ENCODE assay signal across 21 cellular contexts in the genomic region with DNA sequence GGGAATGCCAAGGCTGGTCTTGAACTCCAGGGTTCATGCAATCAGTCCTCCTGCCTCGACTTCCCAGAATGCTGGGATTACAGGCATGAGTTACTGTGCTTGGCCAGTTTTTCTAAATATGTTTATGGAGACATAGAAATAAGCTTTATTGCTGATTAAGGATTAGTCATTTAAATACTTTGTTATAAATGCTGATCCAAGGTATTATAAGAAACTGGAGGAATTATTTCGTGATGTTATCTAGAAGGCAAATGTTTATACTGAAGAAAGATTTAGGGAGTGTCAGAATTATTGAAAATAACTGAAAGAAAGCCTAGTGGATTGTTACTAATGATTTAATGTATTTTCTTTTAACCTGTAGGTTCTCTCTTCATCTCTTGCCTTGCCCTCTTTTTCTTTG. TPM values are rescaled to one million over a fixed set of nuclear protein-coding genes. Genes with fewer than 3 reads are reported as not detected.
DNase-seq lines count a peak whose midpoint lies in the region; ATAC-seq, FAIRE-seq and TF ChIP-seq lines count a peak whose summit lies in the region.
"Had no signal": no experiment of that assay in that cellular context is flagged by ENCODE, and none has a peak within 500 bp of the region (broad histone marks: within the 10 kb centered on the region; RNA-seq: fewer than 3 reads in every experiment).

No MANE protein-coding gene starts in this region.

- H4K20me1 ChIP-seq in HepG2 (ENCODE audit: insufficient read depth, low read length): no peaks in the 10 kb centered on the region; the same call in 1 of the 2 replicates
- H4K20me1 ChIP-seq in SK-N-SH (ENCODE audit: insufficient read depth): peaks cover 6% of the 10 kb centered on the region; the same call in 1 of the 2 replicates

- H3K27me3 ChIP-seq in HepG2 (ENCODE audit: control insufficient read depth in 1 of 2, insufficient read depth in 2 of 2, low read length in 2 of 2): no peaks in the 10 kb centered on the region
- no peaks in the 10 kb centered on the region for H3K27me3 ChIP-seq in right lobe of liver
- no peaks in the 10 kb centered on the region for H3K27me3 ChIP-seq in SK-N-SH (ENCODE audit: insufficient read depth)
- no peaks in the 10 kb centered on the region for H3K27me3 ChIP-seq in mesenchymal stem cell (ENCODE audit: control insufficient read depth in 1 of 2, insufficient read depth in 1 of 2, low read length in 2 of 2)
- H3K27me3 ChIP-seq in stomach: no peaks in the 10 kb centered on the region
- H3K27me3 ChIP-seq: Peyer's patch had no signal

- POLR2A ChIA-PET in HepG2 (lab: Yijun Ruan, JAX) (no interaction called here), SK-N-SH (lab: Yijun Ruan, JAX) (no interaction called here)

- intact Hi-C loops in HepG2 (cut with micrococcal nuclease; ENCODE audit: unreplicated experiment) (no loop called here), right lobe of liver (cut with DNase I) (no loop called here), stomach (cut with DNase I; ENCODE audit: low total_unique reads) (no loop called here)

- no TSS peak for BruUV-seq in HepG2 (replicated peaks; lab: Mats Ljungman, UMichigan)

- DNase-seq in HepG2 (ENCODE audit: low spot score) (no peak), right lobe of liver (no peak), SK-N-SH (no peak), mesenchymal stem cell (no peak), stomach (no peak), progenitor cell of endocrine pancreas (ENCODE audit: low spot score, unreplicated experiment) (no peak), NCI-H1930 (lab: John Stamatoyannopoulos, UW) (no peak)
- DNase-seq: CD8-positive, alpha-beta T cell; DMS79 treated with DMSO at 0.1 percent for 48 hours; GF-D8; NCI-H187 treated with DMSO at 0.1 percent for 48 hours; NCI-H510A treated with DMSO at 0.1 percent for 48 hours; NCI-H82; Peyer's patch; Right ventricle myocardium superior had no signal

- no peaks in the 10 kb centered on the region for H3K27me3 Mint-ChIP-seq in progenitor cell of endocrine pancreas
- H3K27me3 Mint-ChIP-seq: IgD-negative memory B cell had no signal

- no peak overlapping the region for H2BK5ac ChIP-seq in mesenchymal stem cell (ENCODE audit: low read depth, low read length, poor library complexity, severe bottlenecking)

- H3K79me1 ChIP-seq in mesenchymal stem cell (replicated peaks; ENCODE audit: low read length, poor library complexity, severe bottlenecking): peaks cover 2% of the 10 kb centered on the region

- no peak overlapping the region for H4K8ac ChIP-seq in mesenchymal stem cell (ENCODE audit: low read length)

- H2BK12ac ChIP-seq in mesenchymal stem cell (ENCODE audit: low read length in 2 of 2): peak overlapping the region in 1 of 2 experiments; percentile 2

- TF ChIP-seq CTCF in HepG2 (CRISPR knock-in tag; IDR thresholded peaks at IDR 0.05) (no peak), right lobe of liver (IDR thresholded peaks at IDR 0.05) (no peak), SK-N-SH (IDR thresholded peaks at IDR 0.05) (no peak), stomach (IDR thresholded peaks at IDR 0.05) (no peak), progenitor cell of endocrine pancreas (IDR thresholded peaks at IDR 0.05; ENCODE audit: unreplicated experiment) (no peak)

- H3K9me2 ChIP-seq in SK-N-SH: no peaks in the 10 kb centered on the region

- H4K91ac ChIP-seq in mesenchymal stem cell (ENCODE audit: low read length): no peak overlapping the region

- peaks cover 6% of the 10 kb centered on the region for H3K4me1 Mint-ChIP-seq in progenitor cell of endocrine pancreas (ENCODE audit: low read depth)

- H3K4ac ChIP-seq in mesenchymal stem cell (ENCODE audit: low read depth in 1 of 2, low read length in 2 of 2): peak overlapping the region in 1 of 2 experiments; percentile 24

- H3K4me2 ChIP-seq in HepG2 (ENCODE audit: low read depth, low read length): no peak overlapping the region
- peak overlapping the region; percentile 27; the same call in 1 of the 2 replicates for H3K4me2 ChIP-seq in SK-N-SH
- H3K4me2 ChIP-seq in mesenchymal stem cell (ENCODE audit: low read length, poor library complexity, severe bottlenecking): no peak overlapping the region

- no peak overlapping the region for H2BK15ac ChIP-seq in mesenchymal stem cell (ENCODE audit: low read depth, poor library complexity, severe bottlenecking)

- no peaks in the 10 kb centered on the region for H3K9me3 Mint-ChIP-seq in progenitor cell of endocrine pancreas (ENCODE audit: low read depth)
- H3K9me3 Mint-ChIP-seq: CD8-positive, alpha-beta T cell; IgD-negative memory B cell had no signal

- no peak overlapping the region for H3K4me3 ChIP-seq in HepG2 (replicated peaks in 1 of 3; ENCODE audit: insufficient read depth in 1 of 3, low read depth in 2 of 3, low read length in 3 of 3)
- H3K4me3 ChIP-seq in right lobe of liver: no peak overlapping the region
- no peak overlapping the region for H3K4me3 ChIP-seq in SK-N-SH (ENCODE audit: low read depth in 2 of 2, low read length in 1 of 2)
- no peak overlapping the region for H3K4me3 ChIP-seq in mesenchymal stem cell (ENCODE audit: insufficient read depth in 1 of 2, low read depth in 1 of 2, low read length in 2 of 2)
- no peak overlapping the region for H3K4me3 ChIP-seq in stomach
- H3K4me3 ChIP-seq: Peyer's patch had no signal

- no peak overlapping the region for H2AK5ac ChIP-seq in mesenchymal stem cell (ENCODE audit: low read length, severe bottlenecking)

- H3K27ac ChIP-seq in HepG2 (ENCODE audit: extremely low read length, insufficient read depth, low read length) (no peak overlapping the region), right lobe of liver (no peak overlapping the region), SK-N-SH (ENCODE audit: low read depth in 2 of 2, low read length in 1 of 2) (peak overlapping the region in 1 of 2 experiments; percentile 57; a peak in 2 of 4 replicates), mesenchymal stem cell (ENCODE audit: low read length, poor library complexity, severe bottlenecking) (peak overlapping the region; percentile 68), stomach (no peak overlapping the region)
- H3K27ac ChIP-seq: 22Rv1, Peyer's patch had no signal

- no peak overlapping the region for H3K27ac Mint-ChIP-seq in progenitor cell of endocrine pancreas
- H3K27ac Mint-ChIP-seq: CD8-positive, alpha-beta T cell; IgD-negative memory B cell had no signal

- H3K9me3 ChIP-seq in HepG2 (ENCODE audit: low read length): no peaks in the 10 kb centered on the region
- no peaks in the 10 kb centered on the region for H3K9me3 ChIP-seq in right lobe of liver
- no peaks in the 10 kb centered on the region for H3K9me3 ChIP-seq in SK-N-SH
- H3K9me3 ChIP-seq in mesenchymal stem cell (ENCODE audit: control insufficient read depth, low read length): no peaks in the 10 kb centered on the region
- H3K9me3 ChIP-seq in stomach: no peaks in the 10 kb centered on the region
- H3K9me3 ChIP-seq: Peyer's patch had no signal

- peak overlapping the region; percentile 11 for H2BK120ac ChIP-seq in mesenchymal stem cell (ENCODE audit: low read depth, low read length)

- no peak overlapping the region for H3K14ac ChIP-seq in mesenchymal stem cell (ENCODE audit: low read length in 2 of 2)

- TF ChIP-seq EP300 in HepG2 (IDR thresholded peaks at IDR 0.05; ENCODE audit: low read depth in 2 of 2, low read length in 2 of 2): no peak
- TF ChIP-seq EP300 in HepG2 (CRISPR knock-in tag; IDR thresholded peaks at IDR 0.05; ENCODE audit: borderline replicate concordance): no peak
- TF ChIP-seq EP300 in SK-N-SH (IDR thresholded peaks at IDR 0.05; ENCODE audit: borderline replicate concordance in 1 of 2, low read depth in 1 of 2, low read length in 1 of 2): no peak
- no peak for TF ChIP-seq EP300 in stomach (IDR thresholded peaks at IDR 0.05)

- H3K9ac ChIP-seq in HepG2 (ENCODE audit: insufficient read depth, low read depth, low read length): no peak overlapping the region
- H3K9ac ChIP-seq in SK-N-SH: no peak overlapping the region
- peak overlapping the region; percentile 39 for H3K9ac ChIP-seq in mesenchymal stem cell (ENCODE audit: low read length)

- 97% methylated on average over 2 of the region's 2 CpGs for WGBS in HepG2 (ENCODE audit: low lambda C conversion rate)
- 84% methylated on average over 2 of the region's 2 CpGs for WGBS in right lobe of liver (ENCODE audit: insufficient coverage, low coverage, low lambda C conversion rate, missing lambda C conversion rate)
- WGBS in SK-N-SH (ENCODE audit: low lambda C conversion rate): 57% methylated on average over 2 of the region's 2 CpGs
- 65% methylated on average over 2 of the region's 2 CpGs for WGBS in mesenchymal stem cell
- 51 to 69% (median 64%) methylated on average over 2 of the region's 2 CpGs for WGBS in stomach, 5 donors

- H3K36me3 ChIP-seq in HepG2 (replicated peaks in 1 of 2; ENCODE audit: control insufficient read depth in 1 of 2, insufficient read depth in 2 of 2, low read length in 2 of 2) (peaks cover 0 to 2% of the 10 kb centered on the region in 2 experiments; a peak in 1 of 5 replicates), right lobe of liver (no peaks in the 10 kb centered on the region), SK-N-SH (replicated peaks in 1 of 2; ENCODE audit: control insufficient read depth in 1 of 2, insufficient read depth in 2 of 2, low read length in 1 of 2) (peaks cover 0 to under 1% of the 10 kb centered on the region in 2 experiments), mesenchymal stem cell (ENCODE audit: control insufficient read depth in 1 of 2, insufficient read depth in 2 of 2, low read depth in 1 of 2, low read length in 2 of 2) (no peaks in the 10 kb centered on the region), stomach (no peaks in the 10 kb centered on the region)
- H3K36me3 ChIP-seq: Peyer's patch had no signal

- peaks cover 23% of the 10 kb centered on the region for H3F3A ChIP-seq in SK-N-SH (replicated peaks; ENCODE audit: insufficient read depth)

- TF ChIP-seq POLR2A in HepG2 (IDR thresholded peaks at IDR 0.05; ENCODE audit: insufficient read depth in 1 of 2, low read depth in 2 of 2, low read length in 2 of 2) (no peak), right lobe of liver (IDR thresholded peaks at IDR 0.05) (no peak), stomach (IDR thresholded peaks at IDR 0.05) (no peak)

- H2AFZ ChIP-seq in HepG2 (ENCODE audit: low read length) (no peak overlapping the region), SK-N-SH (ENCODE audit: low read depth) (no peak overlapping the region), mesenchymal stem cell (ENCODE audit: low read depth, low read length) (no peak overlapping the region)

- H3K18ac ChIP-seq in mesenchymal stem cell (ENCODE audit: low read depth in 1 of 2, low read length in 2 of 2): peak overlapping the region; percentile 73 to 79

- peaks cover 12% of the 10 kb centered on the region for H3K4me1 ChIP-seq in HepG2 (ENCODE audit: insufficient read depth, low read length)
- H3K4me1 ChIP-seq in right lobe of liver: peaks cover 0 to 51% (median 15%) of the 10 kb centered on the region in 4 donors
- peaks cover 6 to 50% of the 10 kb centered on the region in 2 experiments for H3K4me1 ChIP-seq in SK-N-SH (ENCODE audit: control insufficient read depth in 1 of 2, insufficient read depth in 2 of 2, low read depth in 1 of 2, low read length in 1 of 2)
- peaks cover 13% of the 10 kb centered on the region for H3K4me1 ChIP-seq in mesenchymal stem cell (ENCODE audit: control insufficient read depth, insufficient read depth, low read depth, low read length)
- H3K4me1 ChIP-seq in stomach: peaks cover 0 to 46% (median 7%) of the 10 kb centered on the region in 4 donors
- H3K4me1 ChIP-seq: Peyer's patch had no signal

- TF ChIP-seq RAD21 in HepG2 (CRISPR knock-in tag; IDR thresholded peaks at IDR 0.05) (no peak), SK-N-SH (IDR thresholded peaks at IDR 0.05; ENCODE audit: low read length) (no peak)

- no peak overlapping the region for H3K23ac ChIP-seq in mesenchymal stem cell (ENCODE audit: low read length in 2 of 2)

- no peak overlapping the region for H3K4me3 Mint-ChIP-seq in progenitor cell of endocrine pancreas (ENCODE audit: low read depth)
- H3K4me3 Mint-ChIP-seq: CD8-positive, alpha-beta T cell; IgD-negative memory B cell had no signal

- no peak for FAIRE-seq in HepG2 (lab: Jason Lieb, UNC)
- FAIRE-seq: GM12891, GM18507, H1 had no signal

- no peak for ATAC-seq in HepG2
- ATAC-seq in right lobe of liver: no peak
- no peak for ATAC-seq in HG02588 (IDR thresholded peaks at IDR 0.05; ENCODE audit: unreplicated experiment)
- ATAC-seq: CD8-positive, alpha-beta T cell had no signal

- H3K79me2 ChIP-seq in HepG2 (ENCODE audit: insufficient read depth, low read length) (peaks cover 2% of the 10 kb centered on the region), SK-N-SH (ENCODE audit: insufficient read depth) (peaks cover 60% of the 10 kb centered on the region)

- H3K36me3 Mint-ChIP-seq in progenitor cell of endocrine pancreas (ENCODE audit: insufficient read depth): peaks cover 2% of the 10 kb centered on the region

- in situ Hi-C loops in HepG2 (cut with HindIII; ENCODE audit: extremely low pct_ligation_motif_present, low pct_unique_long_range_greater_than_20kb): no loop called here

- CTCF ChIA-PET in HepG2 (lab: Yijun Ruan, JAX; ENCODE audit: low intra/inter-chr PET ratio, low total read pairs) (no interaction called here), SK-N-SH (lab: Yijun Ruan, JAX) (interaction anchor here (1.5 kb wide), 1 partner anchor 62 kb away, joined by 3 read pairs; no protein-coding TSS in a partner anchor)

RNA-seq across cellular contexts. Expression of a gene that starts 5.8 kb away (rescaled TPM):
- total RNA-seq in HepG2 (2016; rRNA removed; fragmentation: Illumina TruSeq; extraction: Trizol) (not detected in 2 replicates), right lobe of liver (under 1 TPM; 0.09 to 0.99 (median 0.45) TPM), stomach (10 to 100 TPM in 1 of 5 donors, 1 to 10 TPM in 2, under 1 TPM in 1, not detected in 1; 0.89 to 32.1 (median 4.7) TPM), progenitor cell of endocrine pancreas (not detected in 2 replicates)
- total RNA-seq in HepG2 (2016; cell fraction: cytosol; rRNA removed; fragmentation: Illumina TruSeq; extraction: Trizol; ENCODE audit: low read depth): not detected in 2 replicates
- total RNA-seq in HepG2 (2016; cell fraction: insoluble cytoplasmic fraction; rRNA removed; fragmentation: Illumina TruSeq; extraction: Trizol): not detected in 2 replicates
- not detected in 2 replicates for total RNA-seq in HepG2 (2016; cell fraction: membrane; rRNA removed; fragmentation: Illumina TruSeq; extraction: Trizol)
- total RNA-seq in HepG2 (2016; cell fraction: nucleus; rRNA removed; fragmentation: Illumina TruSeq; extraction: Trizol): not detected in 2 replicates
- polyA plus RNA-seq in HepG2 (2011; rRNA removed) (0.03 and 0.08 TPM in 2 replicates), SK-N-SH (2012; rRNA removed) (0.25 and 0.41 TPM in 2 replicates), stomach (under 1 TPM in 1 of 3 donors, not detected in 2; 0.35 TPM)
- polyA plus RNA-seq in HepG2 (2011; cell fraction: cytosol; rRNA removed): not detected in 2 replicates
- polyA plus RNA-seq in HepG2 (2011; cell fraction: nucleus; rRNA removed): not detected in 2 replicates
- not detected in 2 replicates for polyA plus RNA-seq in HepG2 (2012)
- not detected in 2 replicates for polyA plus RNA-seq in HepG2 (2016; cell fraction: cytosol; fragmentation: Illumina TruSeq; extraction: Trizol; ENCODE audit: low read depth)
- not detected in 2 replicates for polyA plus RNA-seq in HepG2 (2016; cell fraction: insoluble cytoplasmic fraction; fragmentation: Illumina TruSeq; extraction: Trizol; ENCODE audit: low read depth)
- polyA plus RNA-seq in HepG2 (2016; cell fraction: membrane; fragmentation: Illumina TruSeq; extraction: Trizol; ENCODE audit: low read depth): not detected in 2 replicates
- polyA plus RNA-seq in HepG2 (2016; cell fraction: nucleus; fragmentation: Illumina TruSeq; extraction: Trizol; ENCODE audit: insufficient read depth, low read depth): not detected in 2 replicates
- not detected in 2 replicates for polyA minus RNA-seq in HepG2 (2011; rRNA and poly(A)+ RNA removed; ENCODE audit: low replicate concordance)
- not detected in 2 replicates for polyA minus RNA-seq in HepG2 (2011; cell fraction: cytosol; rRNA and poly(A)+ RNA removed)
- not detected in 2 replicates for polyA minus RNA-seq in HepG2 (2011; cell fraction: nucleus; rRNA and poly(A)+ RNA removed)
- 0.35 and 0.46 TPM in 2 replicates for polyA plus RNA-seq in SK-N-SH (2012; cell fraction: cytosol; rRNA removed)
- polyA plus RNA-seq in SK-N-SH (2012; cell fraction: nucleus; rRNA removed): 0.02 and 0.17 TPM in 2 replicates
- 106 TPM for polyA plus RNA-seq in mesenchymal stem cell (2013, experiment 1 of 2)
- 112 TPM for polyA plus RNA-seq in mesenchymal stem cell (2013, experiment 2 of 2)
- total RNA-seq: CD8-positive, alpha-beta T cell; H1 had no signal
- polyA plus RNA-seq: H1, IgD-negative memory B cell had no signal
